In genomic region chr9:4082948-4083347, GRCh38 we compare ENCODE assay signal across 16 cellular contexts.
DNase-seq lines count a peak whose midpoint lies in the region; ATAC-seq, FAIRE-seq and TF ChIP-seq lines count a peak whose summit lies in the region.
"Had no signal": no experiment of that assay in that cellular context is flagged by ENCODE, and none has a peak within 500 bp of the region (broad histone marks: within the 10 kb centered on the region; RNA-seq: fewer than 3 reads in every experiment).

No MANE protein-coding gene starts in this region.

- H3K4me1 ChIP-seq in mesenchymal stem cell (ENCODE audit: control insufficient read depth, insufficient read depth, low read depth, low read length) = peaks cover 5% of the 10 kb centered on the region
- peaks cover 0 to 52% (median 25%) of the 10 kb centered on the region in 4 donors for H3K4me1 ChIP-seq in sigmoid colon
- H3K4me1 ChIP-seq in effector memory CD4-positive, alpha-beta T cell (ENCODE audit: control insufficient read depth, insufficient read depth, low read length, poor library complexity, severe bottlenecking) = no peaks in the 10 kb centered on the region

- H2BK12ac ChIP-seq in mesenchymal stem cell (ENCODE audit: low read length in 2 of 2) = peak overlapping the region; percentile 75

- H2BK15ac ChIP-seq in mesenchymal stem cell (ENCODE audit: low read depth, poor library complexity, severe bottlenecking) = no peak overlapping the region

- ATAC-seq in HG03432 (IDR thresholded peaks at IDR 0.05; ENCODE audit: unreplicated experiment) = no peak
- ATAC-seq: HCT116 had no signal

- H4K8ac ChIP-seq in mesenchymal stem cell (ENCODE audit: low read length) = no peak overlapping the region

- H3K4ac ChIP-seq in mesenchymal stem cell (ENCODE audit: low read depth in 1 of 2, low read length in 2 of 2) = peak overlapping the region in 1 of 2 experiments; percentile 75

- no peaks in the 10 kb centered on the region for H3K27me3 ChIP-seq in mesenchymal stem cell (ENCODE audit: control insufficient read depth in 1 of 2, insufficient read depth in 1 of 2, low read length in 2 of 2)
- no peaks in the 10 kb centered on the region for H3K27me3 ChIP-seq in sigmoid colon
- no peaks in the 10 kb centered on the region for H3K27me3 ChIP-seq in effector memory CD4-positive, alpha-beta T cell (replicated peaks; ENCODE audit: control insufficient read depth, insufficient read depth, low read length, poor library complexity, severe bottlenecking)

- H3K4me3 ChIP-seq in mesenchymal stem cell (ENCODE audit: insufficient read depth in 1 of 2, low read depth in 1 of 2, low read length in 2 of 2) (no peak overlapping the region), sigmoid colon (no peak overlapping the region)
- no peak overlapping the region for H3K4me3 ChIP-seq in effector memory CD4-positive, alpha-beta T cell (ENCODE audit: insufficient read depth, low read depth, low read length, poor library complexity, severe bottlenecking)

- intact Hi-C loops in sigmoid colon (cut with DNase I) = no loop called here

- H2AK5ac ChIP-seq in mesenchymal stem cell (ENCODE audit: low read length, severe bottlenecking) = no peak overlapping the region

- H2BK5ac ChIP-seq in mesenchymal stem cell (ENCODE audit: low read depth, low read length, poor library complexity, severe bottlenecking) = no peak overlapping the region

- peak overlapping the region; percentile 73 for H2BK120ac ChIP-seq in mesenchymal stem cell (ENCODE audit: low read depth, low read length)

- DNase-seq in EH (ENCODE audit: low read depth) (peak; percentile 27), astrocyte of the hippocampus (ENCODE audit: low read depth, low spot score) (peak; percentile 39), mesenchymal stem cell (no peak), sigmoid colon (no peak), GM12891 (ENCODE audit: insufficient read length, low spot score) (no peak), amniotic stem cell (lab: John Stamatoyannopoulos, UW) (no peak)
- no peak for DNase-seq in effector memory CD4-positive, alpha-beta T cell
- DNase-seq: ACHN; C1 segment of cervical spinal cord; Calu3; CD4-positive, alpha-beta T cell; DMS 273 treated with DMSO at 0.1 percent for 48 hours; DMS79 treated with DMSO at 0.1 percent for 48 hours; GDM1 had no signal

- no peak overlapping the region for H3K9ac ChIP-seq in mesenchymal stem cell (ENCODE audit: low read length)

- no peak overlapping the region for H2AFZ ChIP-seq in mesenchymal stem cell (ENCODE audit: low read depth, low read length)

- no peak for TF ChIP-seq POLR2A in sigmoid colon (IDR thresholded peaks at IDR 0.05)
- no peak for TF ChIP-seq POLR2A in GM12891 (IDR thresholded peaks at IDR 0.05; ENCODE audit: low read depth, low read length)

- no peak overlapping the region for H3K4me2 ChIP-seq in mesenchymal stem cell (ENCODE audit: low read length, poor library complexity, severe bottlenecking)

- no peak for TF ChIP-seq CTCF in sigmoid colon (IDR thresholded peaks at IDR 0.05)

- H3K36me3 ChIP-seq in mesenchymal stem cell (ENCODE audit: control insufficient read depth in 1 of 2, insufficient read depth in 2 of 2, low read depth in 1 of 2, low read length in 2 of 2) (peaks cover 3 to 7% of the 10 kb centered on the region in 2 experiments), sigmoid colon (no peaks in the 10 kb centered on the region)
- no peaks in the 10 kb centered on the region for H3K36me3 ChIP-seq in effector memory CD4-positive, alpha-beta T cell (ENCODE audit: control insufficient read depth, insufficient read depth, low read length)

- H4K91ac ChIP-seq in mesenchymal stem cell (ENCODE audit: low read length) = peak overlapping the region; percentile 58

- H3K79me1 ChIP-seq in mesenchymal stem cell (replicated peaks; ENCODE audit: low read length, poor library complexity, severe bottlenecking) = peaks cover 29% of the 10 kb centered on the region

- H3K14ac ChIP-seq in mesenchymal stem cell (ENCODE audit: low read length in 2 of 2) = no peak overlapping the region

- H3K27ac ChIP-seq in mesenchymal stem cell (ENCODE audit: low read length, poor library complexity, severe bottlenecking) = no peak overlapping the region
- peak overlapping the region in 3 of 4 donors; percentile 71 to 81 (median 80) for H3K27ac ChIP-seq in sigmoid colon
- no peak overlapping the region for H3K27ac ChIP-seq in effector memory CD4-positive, alpha-beta T cell (ENCODE audit: insufficient read depth, low read length, poor library complexity, severe bottlenecking)

- H3K18ac ChIP-seq in mesenchymal stem cell (ENCODE audit: low read depth in 1 of 2, low read length in 2 of 2) = peak overlapping the region; percentile 6 to 65

- H3K9me3 ChIP-seq in mesenchymal stem cell (ENCODE audit: control insufficient read depth, low read length) (no peaks in the 10 kb centered on the region), sigmoid colon (no peaks in the 10 kb centered on the region)
- H3K9me3 ChIP-seq in effector memory CD4-positive, alpha-beta T cell (ENCODE audit: control insufficient read depth, low read length) = no peaks in the 10 kb centered on the region

- FAIRE-seq in GM12891 (lab: Jason Lieb, UNC) = no peak

- TF ChIP-seq EP300 in sigmoid colon (IDR thresholded peaks at IDR 0.05) = no peak

- no peak overlapping the region for H3K23ac ChIP-seq in mesenchymal stem cell (ENCODE audit: low read length in 2 of 2)

TF ChIP-seq in GM12891, 5 proteins besides CTCF, POLR2A, EP300 and RAD21:
- TF ChIP-seq POU2F2 (IDR thresholded peaks at IDR 0.05; ENCODE audit: low read depth, low read length) (no peak), POLR2AphosphoS5 (IDR thresholded peaks at IDR 0.05; ENCODE audit: low read depth, low read length) (no peak), TAF1 (IDR thresholded peaks at IDR 0.05; ENCODE audit: low read depth, low read length) (no peak)

Comparison
In these comparisons a context has a peak if more than half of its experiments do, and no peak if none do; other contexts are left out.
1. DNase-seq: peak in EH (single experiment) and astrocyte of the hippocampus (single experiment); none in mesenchymal stem cell (single experiment), sigmoid colon (single experiment), effector memory CD4-positive, alpha-beta T cell (0 of 3), GM12891 (single experiment) and amniotic stem cell (single experiment).
2. H3K27ac ChIP-seq: peak in sigmoid colon (3 of 4); none in mesenchymal stem cell (single experiment) and effector memory CD4-positive, alpha-beta T cell (single experiment).